ENCODE assay signal across 9 cellular contexts in the genomic region with DNA sequence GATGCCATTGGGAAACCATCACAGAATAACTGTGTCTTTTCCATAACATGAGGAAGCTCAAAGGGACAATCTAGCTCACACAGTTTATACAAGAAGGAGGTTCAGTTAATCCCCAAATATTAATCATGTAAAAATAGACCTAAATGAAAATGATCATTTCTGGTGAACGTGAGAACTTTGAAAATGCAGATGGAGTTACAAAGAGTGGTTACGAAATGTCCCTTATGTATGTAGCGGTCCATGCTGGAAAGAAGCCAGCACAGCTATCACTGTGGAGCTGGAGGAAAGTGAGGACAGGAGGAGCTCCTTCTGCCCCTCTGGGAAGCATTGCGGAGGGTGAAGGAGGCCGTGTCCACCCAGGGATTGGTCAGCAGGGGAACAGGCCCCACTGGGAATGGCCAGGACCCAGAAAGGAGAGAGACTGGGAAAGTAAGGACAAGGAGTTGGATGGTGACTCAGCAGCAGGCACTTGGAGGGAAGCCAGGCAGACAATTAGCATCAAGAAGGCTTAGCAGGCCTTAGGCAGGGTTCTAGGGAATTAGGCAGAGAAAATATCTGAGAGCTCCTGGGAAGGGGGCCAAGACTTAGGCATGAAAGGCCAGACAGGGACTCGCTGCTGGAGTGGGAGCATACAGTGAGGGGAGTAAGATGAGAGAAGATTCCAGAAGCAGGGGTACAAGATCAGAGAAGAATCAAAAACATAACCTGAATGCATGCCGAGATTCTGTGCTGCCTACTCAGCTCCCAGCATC.
DNase-seq lines count a peak whose midpoint lies in the region; ATAC-seq, FAIRE-seq and TF ChIP-seq lines count a peak whose summit lies in the region.
"Had no signal": no experiment of that assay in that cellular context is flagged by ENCODE, and none has a peak within 500 bp of the region (broad histone marks: within the 10 kb centered on the region; RNA-seq: fewer than 3 reads in every experiment).

No MANE protein-coding gene starts in this region.

- ATAC-seq in pancreas (peak; percentile 59 to 80 (median 70)), GM18870 (IDR thresholded peaks at IDR 0.05; ENCODE audit: unreplicated experiment) (no peak), HG02588 (IDR thresholded peaks at IDR 0.05; ENCODE audit: unreplicated experiment) (no peak)

- no peak for FAIRE-seq in pancreas (lab: Jason Lieb, UNC)

- no peaks in the 10 kb centered on the region for H3K36me3 ChIP-seq in SJCRH30
- no peaks in the 10 kb centered on the region for H3K36me3 ChIP-seq in pancreas

- H3K4me1 ChIP-seq in SJCRH30 (peaks cover 27% of the 10 kb centered on the region), pancreas (peaks cover 6 to 32% (median 8%) of the 10 kb centered on the region in 3 donors)

- intact Hi-C loops in pancreas (cut with DNase I) = loop anchor here in 1 of 3 donors (10.0 kb wide), 1 partner anchor 64 kb away; no protein-coding TSS in a partner anchor

- H3K4me3 ChIP-seq in SJCRH30 (no peak overlapping the region), foreskin fibroblast (ENCODE audit: low read depth in 1 of 2, low read length in 2 of 2) (no peak overlapping the region), pancreas (no peak overlapping the region)
- H3K4me3 ChIP-seq: skin epidermis had no signal

- H3K27ac ChIP-seq in SJCRH30 (no peak overlapping the region), pancreas (peak overlapping the region in 1 of 4 donors; percentile 37)

- TF ChIP-seq CTCF in foreskin fibroblast (IDR thresholded peaks at IDR 0.05; ENCODE audit: low read depth, low read length) = no peak
- no peak for TF ChIP-seq CTCF in pancreas (IDR thresholded peaks at IDR 0.05)

- WGBS in pancreas, 2 donors = 56 to 66% methylated on average over 7 of the region's 7 CpGs

- H3K9me3 ChIP-seq in SJCRH30 (replicated peaks) (no peaks in the 10 kb centered on the region), pancreas (no peaks in the 10 kb centered on the region)

- H3K27me3 ChIP-seq in SJCRH30 (no peaks in the 10 kb centered on the region), pancreas (no peaks in the 10 kb centered on the region)

- DNase-seq in HT-29 (ENCODE audit: low spot score) (peak; percentile 84), SJCRH30 (peak; percentile 94 to 98), foreskin fibroblast (peak; percentile 90 to 96), pancreas (peak; percentile 37 to 72 (median 67)), NCI-H526 (lab: John Stamatoyannopoulos, UW) (no peak)
- no peak for DNase-seq in central memory CD4-positive, alpha-beta T cell

Comparison
In these comparisons a context has a peak if more than half of its experiments do, and no peak if none do; other contexts are left out.
1. DNase-seq: peak in HT-29 (single experiment), SJCRH30 (2 of 2), foreskin fibroblast (2 of 2) and pancreas (6 of 6); none in NCI-H526 (0 of 2) and central memory CD4-positive, alpha-beta T cell (single experiment).
2. ATAC-seq: peak in pancreas (4 of 4); none in GM18870 (single experiment) and HG02588 (single experiment).